14 cellular contexts compared by ENCODE assay signal in genomic region chr4:16967722-16968121, GRCh38.
DNase-seq lines count a peak whose midpoint lies in the region; ATAC-seq and TF ChIP-seq lines count a peak whose summit lies in the region.
"Had no signal": no experiment of that assay in that cellular context is flagged by ENCODE, and none has a peak within 500 bp of the region (broad histone marks: within the 10 kb centered on the region; RNA-seq: fewer than 3 reads in every experiment).

No MANE protein-coding gene starts in this region.

- H3K9me3 ChIP-seq in ascending aorta (no peaks in the 10 kb centered on the region), cardiac muscle cell (ENCODE audit: low read depth) (no peaks in the 10 kb centered on the region), uterus (no peaks in the 10 kb centered on the region)

- H3K27ac ChIP-seq in ascending aorta (peak overlapping the region; percentile 24 to 37), cardiac muscle cell (no peak overlapping the region), uterus (peak overlapping the region; percentile 33 to 59), foreskin keratinocyte (no peak overlapping the region)

- no peaks in the 10 kb centered on the region for H3K27me3 Mint-ChIP-seq in osteocyte (ENCODE audit: unreplicated experiment)
- H3K27me3 Mint-ChIP-seq: activated CD8-positive, alpha-beta T cell treated with anti-CD3 and anti-CD28 coated beads for 36 hours; activated naive CD4-positive, alpha-beta T cell treated with anti-CD3 and anti-CD28 coated beads, Interleukin-2, amount 10 ng/mL, durations not matched to agents 7 days and 5 days had no signal

- H3K36me3 ChIP-seq in ascending aorta (no peaks in the 10 kb centered on the region), cardiac muscle cell (no peaks in the 10 kb centered on the region), uterus (no peaks in the 10 kb centered on the region)

- H3K27ac Mint-ChIP-seq in osteocyte (ENCODE audit: unreplicated experiment), result peak overlapping the region; percentile 43
- H3K27ac Mint-ChIP-seq: activated CD8-positive, alpha-beta T cell treated with anti-CD3 and anti-CD28 coated beads for 36 hours; activated naive CD4-positive, alpha-beta T cell treated with anti-CD3 and anti-CD28 coated beads, Interleukin-2, amount 10 ng/mL, durations not matched to agents 7 days and 5 days; stimulated activated effector memory CD8-positive, alpha-beta T cell treated with anti-CD3 and anti-CD28 coated beads, Interleukin-12 subunit alpha, Interleukin-12 subunit beta, amount 100 ng/mL, for 72 hours; T-helper 1 cell treated with Interleukin-12 subunit alpha and Interleukin-12 subunit beta and Interleukin-4 antibody, amounts not matched to agents 30 μg/mL and 1 μg/mL, for 36 hours had no signal

- no peak for TF ChIP-seq POLR2A in uterus (IDR thresholded peaks at IDR 0.05)

- peaks cover 8% of the 10 kb centered on the region for H3K4me1 Mint-ChIP-seq in osteocyte (ENCODE audit: unreplicated experiment)
- H3K4me1 Mint-ChIP-seq: activated naive CD4-positive, alpha-beta T cell treated with anti-CD3 and anti-CD28 coated beads, Interleukin-2, amount 10 ng/mL, durations not matched to agents 7 days and 5 days; stimulated activated effector memory CD8-positive, alpha-beta T cell treated with anti-CD3 and anti-CD28 coated beads, Interleukin-12 subunit alpha, Interleukin-12 subunit beta, amount 100 ng/mL, for 72 hours had no signal

- H3K36me3 Mint-ChIP-seq in osteocyte (ENCODE audit: unreplicated experiment), result no peaks in the 10 kb centered on the region
- H3K36me3 Mint-ChIP-seq: activated naive CD4-positive, alpha-beta T cell treated with anti-CD3 and anti-CD28 coated beads, Interleukin-2, amount 10 ng/mL, durations not matched to agents 7 days and 5 days; stimulated activated effector memory CD8-positive, alpha-beta T cell treated with anti-CD3 and anti-CD28 coated beads, Interleukin-12 subunit alpha, Interleukin-12 subunit beta, amount 100 ng/mL, for 72 hours had no signal

- no peak for TF ChIP-seq CTCF in ascending aorta (IDR thresholded peaks at IDR 0.05)
- TF ChIP-seq CTCF in cardiac muscle cell (IDR thresholded peaks at IDR 0.05; ENCODE audit: low read depth, low read length), result no peak
- TF ChIP-seq CTCF in osteocyte (IDR thresholded peaks at IDR 0.05), result no peak
- TF ChIP-seq CTCF in uterus (IDR thresholded peaks at IDR 0.05), result no peak
- no peak for TF ChIP-seq CTCF in foreskin keratinocyte (conservative IDR thresholded peaks at IDR 0.05)

- H3K4me3 Mint-ChIP-seq in osteocyte (ENCODE audit: unreplicated experiment), result no peak overlapping the region
- H3K4me3 Mint-ChIP-seq: activated CD8-positive, alpha-beta T cell treated with anti-CD3 and anti-CD28 coated beads for 36 hours; activated naive CD4-positive, alpha-beta T cell treated with anti-CD3 and anti-CD28 coated beads, Interleukin-2, amount 10 ng/mL, durations not matched to agents 7 days and 5 days; stimulated activated effector memory CD8-positive, alpha-beta T cell treated with anti-CD3 and anti-CD28 coated beads, Interleukin-12 subunit alpha, Interleukin-12 subunit beta, amount 100 ng/mL, for 72 hours; T-helper 1 cell treated with Interleukin-12 subunit alpha and Interleukin-12 subunit beta and Interleukin-4 antibody, amounts not matched to agents 30 μg/mL and 1 μg/mL, for 36 hours had no signal

- ATAC-seq in GM21723 (IDR thresholded peaks at IDR 0.05; ENCODE audit: unreplicated experiment) (no peak), foreskin keratinocyte (no peak)
- ATAC-seq: activated CD8-positive, alpha-beta T cell treated with anti-CD3 and anti-CD28 coated beads for 36 hours; stimulated activated effector memory CD8-positive, alpha-beta T cell treated with anti-CD3 and anti-CD28 coated beads, Interleukin-12 subunit alpha, Interleukin-12 subunit beta, amount 100 ng/mL, for 72 hours had no signal

- intact Hi-C loops in ascending aorta (cut with DNase I) (no loop called here), uterus (cut with DNase I; ENCODE audit: low total_unique reads) (no loop called here)

- H3K4me3 ChIP-seq in ascending aorta (no peak overlapping the region), cardiac muscle cell (no peak overlapping the region), uterus (no peak overlapping the region)

- peak in 1 of 2 donors; percentile 63 for DNase-seq in ascending aorta (ENCODE audit: low spot score in 2 of 2)
- DNase-seq in cardiac muscle cell (ENCODE audit: low read depth in 1 of 2, low spot score in 1 of 2), result peak; percentile 25 to 27
- peak; percentile 21 for DNase-seq in osteocyte (ENCODE audit: extremely low spot score, unreplicated experiment)
- DNase-seq in uterus, result peak; percentile 68 to 73
- no peak for DNase-seq in foreskin keratinocyte
- no peak for DNase-seq in activated CD8-positive, alpha-beta memory T cell treated with anti-CD3 and anti-CD28 coated beads, Interleukin-2, amount 50 U/mL, for 4 hours
- DNase-seq: activated CD8-positive, alpha-beta T cell treated with anti-CD3 and anti-CD28 coated beads for 36 hours; activated naive CD4-positive, alpha-beta T cell treated with anti-CD3 and anti-CD28 coated beads, Interleukin-2, amount 10 ng/mL, durations not matched to agents 7 days and 5 days; DMS 273 treated with DMSO at 0.1 percent for 48 hours; Karpas-422; OCI-M1 had no signal

- H3K4me1 ChIP-seq in ascending aorta, result no peaks in the 10 kb centered on the region
- H3K4me1 ChIP-seq in cardiac muscle cell (ENCODE audit: low read depth), result peaks cover 8% of the 10 kb centered on the region
- no peaks in the 10 kb centered on the region for H3K4me1 ChIP-seq in uterus
- no peaks in the 10 kb centered on the region for H3K4me1 ChIP-seq in foreskin keratinocyte

- H3K27me3 ChIP-seq in ascending aorta (no peaks in the 10 kb centered on the region), cardiac muscle cell (no peaks in the 10 kb centered on the region), uterus (no peaks in the 10 kb centered on the region), foreskin keratinocyte (no peaks in the 10 kb centered on the region)

- H3K9me3 Mint-ChIP-seq in osteocyte (ENCODE audit: unreplicated experiment), result no peaks in the 10 kb centered on the region
- H3K9me3 Mint-ChIP-seq: activated CD8-positive, alpha-beta T cell treated with anti-CD3 and anti-CD28 coated beads for 36 hours; activated naive CD4-positive, alpha-beta T cell treated with anti-CD3 and anti-CD28 coated beads, Interleukin-2, amount 10 ng/mL, durations not matched to agents 7 days and 5 days; stimulated activated effector memory CD8-positive, alpha-beta T cell treated with anti-CD3 and anti-CD28 coated beads, Interleukin-12 subunit alpha, Interleukin-12 subunit beta, amount 100 ng/mL, for 72 hours; T-helper 1 cell treated with Interleukin-12 subunit alpha and Interleukin-12 subunit beta and Interleukin-4 antibody, amounts not matched to agents 30 μg/mL and 1 μg/mL, for 36 hours had no signal

Comparison
In these comparisons a context has a peak if more than half of its experiments do, and no peak if none do; other contexts are left out.
1. DNase-seq: peak in cardiac muscle cell (2 of 2), osteocyte (single experiment) and uterus (2 of 2); none in foreskin keratinocyte (0 of 2) and activated CD8-positive, alpha-beta memory T cell treated with anti-CD3 and anti-CD28 coated beads, Interleukin-2, amount 50 U/mL, for 4 hours (single experiment).
2. H3K27ac ChIP-seq: peak in ascending aorta (2 of 2) and uterus (2 of 2); none in cardiac muscle cell (single experiment) and foreskin keratinocyte (single experiment).